In genomic region chr1:109790735-109791494, GRCh38 we compare ENCODE assay signal across 8 cellular contexts. TPM values are rescaled to one million over a fixed set of nuclear protein-coding genes. Genes with fewer than 3 reads are reported as not detected.
A peak's percentile ranks its signal among the peaks of the same experiment; 100 is the strongest.
DNase-seq lines count a peak whose midpoint lies in the region; ATAC-seq lines count a peak whose summit lies in the region.

No MANE protein-coding gene starts in this region.

- POLR2A ChIA-PET in naive thymus-derived CD8-positive, alpha-beta T cell (lab: Charles Lee) = interaction anchor here (0.8 to 4.2 kb wide), 12 partner anchors 10 to 1717 kb away, joined by 3 to 41 read pairs (median 4); partner anchors contain the start of genes AHCYL1 and GNAI3

- H3K4me1 Mint-ChIP-seq in activated CD4-positive, alpha-beta T cell treated with anti-CD3 and anti-CD28 coated beads, Interleukin-2, amount 10 ng/mL, durations not matched to agents 24 days and 14 days = peaks cover 66% of the 10 kb centered on the region
- peaks cover 19 to 69% (median 65%) of the 10 kb centered on the region in 4 donors for H3K4me1 Mint-ChIP-seq in naive thymus-derived CD8-positive, alpha-beta T cell

- no peaks in the 10 kb centered on the region for H3K9me3 Mint-ChIP-seq in activated CD4-positive, alpha-beta T cell treated with anti-CD3 and anti-CD28 coated beads, Interleukin-2, amount 10 ng/mL, durations not matched to agents 24 days and 14 days
- no peaks in the 10 kb centered on the region for H3K9me3 Mint-ChIP-seq in naive thymus-derived CD8-positive, alpha-beta T cell

- H3K27me3 Mint-ChIP-seq in activated CD4-positive, alpha-beta T cell treated with anti-CD3 and anti-CD28 coated beads, Interleukin-2, amount 10 ng/mL, durations not matched to agents 24 days and 14 days = no peaks in the 10 kb centered on the region
- H3K27me3 Mint-ChIP-seq in naive thymus-derived CD8-positive, alpha-beta T cell = no peaks in the 10 kb centered on the region

- intact Hi-C loops in activated CD4-positive, alpha-beta T cell treated with anti-CD3 and anti-CD28 coated beads, Interleukin-2, amount 10 ng/mL, durations not matched to agents 24 days and 14 days (cut with micrococcal nuclease) = loop anchor here (1.0 to 5.0 kb wide), 5 partner anchors 11 to 119 kb away; partner anchors contain the start of gene CSF1

- no peaks in the 10 kb centered on the region for H3K36me3 Mint-ChIP-seq in activated CD4-positive, alpha-beta T cell treated with anti-CD3 and anti-CD28 coated beads, Interleukin-2, amount 10 ng/mL, durations not matched to agents 24 days and 14 days (ENCODE audit: low read depth)
- no peaks in the 10 kb centered on the region for H3K36me3 Mint-ChIP-seq in naive thymus-derived CD8-positive, alpha-beta T cell

- no peak overlapping the region for H3K4me3 ChIP-seq in Jurkat, Clone E6-1 (ENCODE audit: low read length)

- H3K27ac Mint-ChIP-seq in activated CD4-positive, alpha-beta T cell treated with anti-CD3 and anti-CD28 coated beads, Interleukin-2, amount 10 ng/mL, durations not matched to agents 24 days and 14 days = peak overlapping the region; percentile 95
- H3K27ac Mint-ChIP-seq in naive thymus-derived CD8-positive, alpha-beta T cell = peak overlapping the region; percentile 80 to 91 (median 88)

- ATAC-seq in naive thymus-derived CD8-positive, alpha-beta T cell = peak; percentile 94 to 95

- peak; percentile 44 for DNase-seq in NCI-H82 (lab: John Stamatoyannopoulos, UW)
- DNase-seq in NCI-H82 treated with DMSO at 0.1 percent for 48 hours (lab: John Stamatoyannopoulos, UW; ENCODE audit: unreplicated experiment) = no peak
- peak; percentile 85 for DNase-seq in Jurkat, Clone E6-1 (ENCODE audit: low read depth, low spot score)
- DNase-seq in activated CD4-positive, alpha-beta T cell treated with anti-CD3 and anti-CD28 coated beads, Interleukin-2, amount 10 ng/mL, durations not matched to agents 24 days and 14 days = peak; percentile 94
- peak; percentile 62 for DNase-seq in ecto neural progenitor cell (ENCODE audit: low spot score)
- DNase-seq in naive thymus-derived CD8-positive, alpha-beta T cell = peak; percentile 44 to 90 (median 70)
- peak; percentile 56 for DNase-seq in stromal cell of bone marrow (ENCODE audit: low read depth)
- no peak for DNase-seq in NCI-H1694 (lab: John Stamatoyannopoulos, UW)

- H3K4me3 Mint-ChIP-seq in activated CD4-positive, alpha-beta T cell treated with anti-CD3 and anti-CD28 coated beads, Interleukin-2, amount 10 ng/mL, durations not matched to agents 24 days and 14 days = peak overlapping the region; percentile 53
- peak overlapping the region in 9 of 10 donors; percentile 28 to 70 (median 49) for H3K4me3 Mint-ChIP-seq in naive thymus-derived CD8-positive, alpha-beta T cell

RNA-seq across cellular contexts. Expression of gene EPS8L3, which starts 27.2 kb away (rescaled TPM):
- polyA plus RNA-seq in Jurkat, Clone E6-1 (2012; ENCODE audit: insufficient read depth, insufficient read length) = not detected
- total RNA-seq in activated CD4-positive, alpha-beta T cell treated with anti-CD3 and anti-CD28 coated beads, Interleukin-2, amount 10 ng/mL, durations not matched to agents 24 days and 14 days = not detected in 2 replicates
- total RNA-seq in naive thymus-derived CD8-positive, alpha-beta T cell = not detected
- polyA plus RNA-seq in naive thymus-derived CD8-positive, alpha-beta T cell = not detected

RNA-seq across cellular contexts. Expression of gene GSTM3, which starts 50.1 kb away (rescaled TPM):
- 140 TPM for polyA plus RNA-seq in Jurkat, Clone E6-1 (2012; ENCODE audit: insufficient read depth, insufficient read length)
- 12.4 and 13.0 TPM in 2 replicates for total RNA-seq in activated CD4-positive, alpha-beta T cell treated with anti-CD3 and anti-CD28 coated beads, Interleukin-2, amount 10 ng/mL, durations not matched to agents 24 days and 14 days
- 10 to 100 TPM; 10.7 to 13.2 TPM for total RNA-seq in naive thymus-derived CD8-positive, alpha-beta T cell
- 10 to 100 TPM; 60.0 to 96.3 (median 62.1) TPM for polyA plus RNA-seq in naive thymus-derived CD8-positive, alpha-beta T cell

Comparison
In these comparisons a context has a peak if more than half of its experiments do, and no peak if none do; other contexts are left out.
1. DNase-seq: peak in NCI-H82 (single experiment), Jurkat, Clone E6-1 (single experiment), activated CD4-positive, alpha-beta T cell treated with anti-CD3 and anti-CD28 coated beads, Interleukin-2, amount 10 ng/mL, durations not matched to agents 24 days and 14 days (single experiment), ecto neural progenitor cell (single experiment), naive thymus-derived CD8-positive, alpha-beta T cell (10 of 10) and stromal cell of bone marrow (single experiment); none in NCI-H82 treated with DMSO at 0.1 percent for 48 hours (single experiment) and NCI-H1694 (single experiment).